In the genomic region with DNA sequence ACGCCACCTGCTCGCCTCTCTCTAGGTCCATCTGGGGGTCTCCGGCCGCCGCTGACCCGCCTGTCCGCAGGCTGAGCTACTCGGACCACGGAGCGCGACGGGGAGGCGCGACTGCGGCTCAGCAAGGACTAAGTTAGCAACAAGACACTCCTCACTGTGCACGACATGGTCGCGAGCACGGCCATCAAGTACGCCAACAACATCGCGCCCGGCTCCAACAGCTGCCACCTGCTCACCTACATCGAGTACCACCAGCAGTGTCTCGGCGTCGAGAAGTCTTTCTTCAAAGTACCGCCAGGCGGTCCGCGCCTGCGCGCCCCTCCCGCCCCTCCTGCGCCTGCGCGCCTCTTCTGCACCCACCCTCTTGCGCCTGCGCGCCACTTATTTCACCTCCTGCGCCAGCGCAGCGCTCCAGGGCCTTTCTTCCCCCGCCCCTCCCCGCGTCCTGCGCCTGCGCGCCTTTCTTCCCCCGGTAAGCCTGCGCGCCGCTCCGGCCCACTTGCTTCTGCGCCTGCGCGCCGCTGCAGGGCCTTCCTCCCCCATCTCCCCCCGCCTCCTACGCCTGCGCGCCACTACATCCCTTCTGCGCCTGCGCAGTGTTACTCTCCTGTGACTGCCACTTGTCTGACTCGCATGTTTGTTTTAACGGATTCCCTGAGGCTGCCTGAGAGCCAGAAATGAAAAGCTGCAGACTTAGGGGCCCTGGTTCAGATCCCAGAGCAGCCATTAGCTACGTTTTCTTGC, we compare ENCODE assay signal across 1 cellular context.
TF ChIP-seq lines count a peak whose summit lies in the region.

No MANE protein-coding gene starts in this region.

TF ChIP-seq in HepG2, 621 proteins besides CTCF, POLR2A, EP300 and RAD21 (continued from another document and continues in another):
- TF ChIP-seq, protein P1, sequence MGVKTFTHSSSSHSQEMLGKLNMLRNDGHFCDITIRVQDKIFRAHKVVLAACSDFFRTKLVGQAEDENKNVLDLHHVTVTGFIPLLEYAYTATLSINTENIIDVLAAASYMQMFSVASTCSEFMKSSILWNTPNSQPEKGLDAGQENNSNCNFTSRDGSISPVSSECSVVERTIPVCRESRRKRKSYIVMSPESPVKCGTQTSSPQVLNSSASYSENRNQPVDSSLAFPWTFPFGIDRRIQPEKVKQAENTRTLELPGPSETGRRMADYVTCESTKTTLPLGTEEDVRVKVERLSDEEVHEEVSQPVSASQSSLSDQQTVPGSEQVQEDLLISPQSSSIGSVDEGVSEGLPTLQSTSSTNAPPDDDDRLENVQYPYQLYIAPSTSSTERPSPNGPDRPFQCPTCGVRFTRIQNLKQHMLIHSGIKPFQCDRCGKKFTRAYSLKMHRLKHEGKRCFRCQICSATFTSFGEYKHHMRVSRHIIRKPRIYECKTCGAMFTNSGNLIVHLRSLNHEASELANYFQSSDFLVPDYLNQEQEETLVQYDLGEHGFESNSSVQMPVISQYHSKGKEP (CRISPR knock-in tag; IDR thresholded peaks at IDR 0.05): no peak
- TF ChIP-seq, protein P2, sequence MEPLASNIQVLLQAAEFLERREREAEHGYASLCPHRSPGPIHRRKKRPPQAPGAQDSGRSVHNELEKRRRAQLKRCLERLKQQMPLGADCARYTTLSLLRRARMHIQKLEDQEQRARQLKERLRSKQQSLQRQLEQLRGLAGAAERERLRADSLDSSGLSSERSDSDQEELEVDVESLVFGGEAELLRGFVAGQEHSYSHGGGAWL (CRISPR knock-in tag; IDR thresholded peaks at IDR 0.05): peak; percentile 68; the same call in 1 of the 2 replicates
- no peak for TF ChIP-seq ZNF615 (CRISPR knock-in tag; IDR thresholded peaks at IDR 0.05; ENCODE audit: borderline replicate concordance)
- TF ChIP-seq, protein P3, sequence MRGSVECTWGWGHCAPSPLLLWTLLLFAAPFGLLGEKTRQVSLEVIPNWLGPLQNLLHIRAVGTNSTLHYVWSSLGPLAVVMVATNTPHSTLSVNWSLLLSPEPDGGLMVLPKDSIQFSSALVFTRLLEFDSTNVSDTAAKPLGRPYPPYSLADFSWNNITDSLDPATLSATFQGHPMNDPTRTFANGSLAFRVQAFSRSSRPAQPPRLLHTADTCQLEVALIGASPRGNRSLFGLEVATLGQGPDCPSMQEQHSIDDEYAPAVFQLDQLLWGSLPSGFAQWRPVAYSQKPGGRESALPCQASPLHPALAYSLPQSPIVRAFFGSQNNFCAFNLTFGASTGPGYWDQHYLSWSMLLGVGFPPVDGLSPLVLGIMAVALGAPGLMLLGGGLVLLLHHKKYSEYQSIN (CRISPR knock-in tag; IDR thresholded peaks at IDR 0.05; ENCODE audit: borderline replicate concordance): no peak
- no peak for TF ChIP-seq ATRX (CRISPR knock-in tag; IDR thresholded peaks at IDR 0.05; ENCODE audit: borderline replicate concordance)
- TF ChIP-seq IKZF1 (IDR thresholded peaks at IDR 0.05): no peak
- no peak for TF ChIP-seq PCBP2 (optimal IDR thresholded peaks at IDR 0.05; ENCODE audit: low read depth, low read length, poor library complexity, severe bottlenecking)
- TF ChIP-seq, protein P4, sequence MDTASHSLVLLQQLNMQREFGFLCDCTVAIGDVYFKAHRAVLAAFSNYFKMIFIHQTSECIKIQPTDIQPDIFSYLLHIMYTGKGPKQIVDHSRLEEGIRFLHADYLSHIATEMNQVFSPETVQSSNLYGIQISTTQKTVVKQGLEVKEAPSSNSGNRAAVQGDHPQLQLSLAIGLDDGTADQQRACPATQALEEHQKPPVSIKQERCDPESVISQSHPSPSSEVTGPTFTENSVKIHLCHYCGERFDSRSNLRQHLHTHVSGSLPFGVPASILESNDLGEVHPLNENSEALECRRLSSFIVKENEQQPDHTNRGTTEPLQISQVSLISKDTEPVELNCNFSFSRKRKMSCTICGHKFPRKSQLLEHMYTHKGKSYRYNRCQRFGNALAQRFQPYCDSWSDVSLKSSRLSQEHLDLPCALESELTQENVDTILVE (CRISPR knock-in tag; IDR thresholded peaks at IDR 0.05): 0 out of 2 replicates have a peak, but pooled peaks have one; percentile 46
- TF ChIP-seq RARG (CRISPR knock-in tag; IDR thresholded peaks at IDR 0.05; ENCODE audit: low read depth): no peak
- TF ChIP-seq, protein P5, sequence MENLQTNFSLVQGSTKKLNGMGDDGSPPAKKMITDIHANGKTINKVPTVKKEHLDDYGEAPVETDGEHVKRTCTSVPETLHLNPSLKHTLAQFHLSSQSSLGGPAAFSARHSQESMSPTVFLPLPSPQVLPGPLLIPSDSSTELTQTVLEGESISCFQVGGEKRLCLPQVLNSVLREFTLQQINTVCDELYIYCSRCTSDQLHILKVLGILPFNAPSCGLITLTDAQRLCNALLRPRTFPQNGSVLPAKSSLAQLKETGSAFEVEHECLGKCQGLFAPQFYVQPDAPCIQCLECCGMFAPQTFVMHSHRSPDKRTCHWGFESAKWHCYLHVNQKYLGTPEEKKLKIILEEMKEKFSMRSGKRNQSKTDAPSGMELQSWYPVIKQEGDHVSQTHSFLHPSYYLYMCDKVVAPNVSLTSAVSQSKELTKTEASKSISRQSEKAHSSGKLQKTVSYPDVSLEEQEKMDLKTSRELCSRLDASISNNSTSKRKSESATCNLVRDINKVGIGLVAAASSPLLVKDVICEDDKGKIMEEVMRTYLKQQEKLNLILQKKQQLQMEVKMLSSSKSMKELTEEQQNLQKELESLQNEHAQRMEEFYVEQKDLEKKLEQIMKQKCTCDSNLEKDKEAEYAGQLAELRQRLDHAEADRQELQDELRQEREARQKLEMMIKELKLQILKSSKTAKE (CRISPR knock-in tag; IDR thresholded peaks at IDR 0.05; ENCODE audit: borderline replicate concordance): 0 out of 2 replicates have a peak, but pooled peaks have one; percentile 35
- TF ChIP-seq, protein P6, sequence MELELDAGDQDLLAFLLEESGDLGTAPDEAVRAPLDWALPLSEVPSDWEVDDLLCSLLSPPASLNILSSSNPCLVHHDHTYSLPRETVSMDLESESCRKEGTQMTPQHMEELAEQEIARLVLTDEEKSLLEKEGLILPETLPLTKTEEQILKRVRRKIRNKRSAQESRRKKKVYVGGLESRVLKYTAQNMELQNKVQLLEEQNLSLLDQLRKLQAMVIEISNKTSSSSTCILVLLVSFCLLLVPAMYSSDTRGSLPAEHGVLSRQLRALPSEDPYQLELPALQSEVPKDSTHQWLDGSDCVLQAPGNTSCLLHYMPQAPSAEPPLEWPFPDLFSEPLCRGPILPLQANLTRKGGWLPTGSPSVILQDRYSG (CRISPR knock-in tag; IDR thresholded peaks at IDR 0.05): 0 out of 2 replicates have a peak, but pooled peaks have one; percentile 33
- TF ChIP-seq JARID2 (CRISPR knock-in tag; IDR thresholded peaks at IDR 0.05; ENCODE audit: insufficient replicate concordance): no peak
- no peak for TF ChIP-seq ATF1 (CRISPR knock-in tag; IDR thresholded peaks at IDR 0.05)
- TF ChIP-seq FOXM1 (CRISPR knock-in tag; IDR thresholded peaks at IDR 0.05): no peak
- TF ChIP-seq SUZ12 (IDR thresholded peaks at IDR 0.05; ENCODE audit: low read depth, low read length): no peak
- TF ChIP-seq NBN (conservative IDR thresholded peaks at IDR 0.05): no peak
- TF ChIP-seq ZNF430 (CRISPR knock-in tag; IDR thresholded peaks at IDR 0.05): no peak
- TF ChIP-seq KLF13 (CRISPR knock-in tag; IDR thresholded peaks at IDR 0.05): no peak
- peak; percentile 57; the same call in 1 of the 2 replicates for TF ChIP-seq ZFX (CRISPR knock-in tag; IDR thresholded peaks at IDR 0.05; ENCODE audit: low read depth)
- 0 out of 2 replicates have a peak, but pooled peaks have one; percentile 14 for TF ChIP-seq NFYC (CRISPR knock-in tag; IDR thresholded peaks at IDR 0.05)
- TF ChIP-seq SP140L (CRISPR knock-in tag; IDR thresholded peaks at IDR 0.05; ENCODE audit: borderline replicate concordance): no peak
- no peak for TF ChIP-seq SRF (IDR thresholded peaks at IDR 0.05; ENCODE audit: low read depth, low read length)
- TF ChIP-seq, protein P7, sequence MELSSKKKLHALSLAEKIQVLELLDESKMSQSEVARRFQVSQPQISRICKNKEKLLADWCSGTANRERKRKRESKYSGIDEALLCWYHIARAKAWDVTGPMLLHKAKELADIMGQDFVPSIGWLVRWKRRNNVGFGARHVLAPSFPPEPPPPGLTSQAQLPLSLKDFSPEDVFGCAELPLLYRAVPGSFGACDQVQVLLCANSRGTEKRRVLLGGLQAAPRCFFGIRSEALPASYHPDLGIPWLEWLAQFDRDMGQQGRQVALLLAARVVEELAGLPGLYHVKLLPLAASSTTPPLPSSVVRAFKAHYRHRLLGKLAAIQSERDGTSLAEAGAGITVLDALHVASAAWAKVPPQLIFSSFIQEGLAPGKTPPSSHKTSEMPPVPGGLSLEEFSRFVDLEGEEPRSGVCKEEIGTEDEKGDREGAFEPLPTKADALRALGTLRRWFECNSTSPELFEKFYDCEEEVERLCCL (CRISPR knock-in tag; IDR thresholded peaks at IDR 0.05; ENCODE audit: borderline replicate concordance): peak; percentile 56; the same call in 1 of the 2 replicates
- TF ChIP-seq, protein P8, sequence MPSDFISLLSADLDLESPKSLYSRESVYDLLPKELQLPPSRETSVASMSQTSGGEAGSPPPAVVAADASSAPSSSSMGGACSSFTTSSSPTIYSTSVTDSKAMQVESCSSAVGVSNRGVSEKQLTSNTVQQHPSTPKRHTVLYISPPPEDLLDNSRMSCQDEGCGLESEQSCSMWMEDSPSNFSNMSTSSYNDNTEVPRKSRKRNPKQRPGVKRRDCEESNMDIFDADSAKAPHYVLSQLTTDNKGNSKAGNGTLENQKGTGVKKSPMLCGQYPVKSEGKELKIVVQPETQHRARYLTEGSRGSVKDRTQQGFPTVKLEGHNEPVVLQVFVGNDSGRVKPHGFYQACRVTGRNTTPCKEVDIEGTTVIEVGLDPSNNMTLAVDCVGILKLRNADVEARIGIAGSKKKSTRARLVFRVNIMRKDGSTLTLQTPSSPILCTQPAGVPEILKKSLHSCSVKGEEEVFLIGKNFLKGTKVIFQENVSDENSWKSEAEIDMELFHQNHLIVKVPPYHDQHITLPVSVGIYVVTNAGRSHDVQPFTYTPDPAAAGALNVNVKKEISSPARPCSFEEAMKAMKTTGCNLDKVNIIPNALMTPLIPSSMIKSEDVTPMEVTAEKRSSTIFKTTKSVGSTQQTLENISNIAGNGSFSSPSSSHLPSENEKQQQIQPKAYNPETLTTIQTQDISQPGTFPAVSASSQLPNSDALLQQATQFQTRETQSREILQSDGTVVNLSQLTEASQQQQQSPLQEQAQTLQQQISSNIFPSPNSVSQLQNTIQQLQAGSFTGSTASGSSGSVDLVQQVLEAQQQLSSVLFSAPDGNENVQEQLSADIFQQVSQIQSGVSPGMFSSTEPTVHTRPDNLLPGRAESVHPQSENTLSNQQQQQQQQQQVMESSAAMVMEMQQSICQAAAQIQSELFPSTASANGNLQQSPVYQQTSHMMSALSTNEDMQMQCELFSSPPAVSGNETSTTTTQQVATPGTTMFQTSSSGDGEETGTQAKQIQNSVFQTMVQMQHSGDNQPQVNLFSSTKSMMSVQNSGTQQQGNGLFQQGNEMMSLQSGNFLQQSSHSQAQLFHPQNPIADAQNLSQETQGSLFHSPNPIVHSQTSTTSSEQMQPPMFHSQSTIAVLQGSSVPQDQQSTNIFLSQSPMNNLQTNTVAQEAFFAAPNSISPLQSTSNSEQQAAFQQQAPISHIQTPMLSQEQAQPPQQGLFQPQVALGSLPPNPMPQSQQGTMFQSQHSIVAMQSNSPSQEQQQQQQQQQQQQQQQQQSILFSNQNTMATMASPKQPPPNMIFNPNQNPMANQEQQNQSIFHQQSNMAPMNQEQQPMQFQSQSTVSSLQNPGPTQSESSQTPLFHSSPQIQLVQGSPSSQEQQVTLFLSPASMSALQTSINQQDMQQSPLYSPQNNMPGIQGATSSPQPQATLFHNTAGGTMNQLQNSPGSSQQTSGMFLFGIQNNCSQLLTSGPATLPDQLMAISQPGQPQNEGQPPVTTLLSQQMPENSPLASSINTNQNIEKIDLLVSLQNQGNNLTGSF (CRISPR knock-in tag; IDR thresholded peaks at IDR 0.05): peak; percentile 85; the same call in 1 of the 2 replicates
- TF ChIP-seq DR1 (CRISPR knock-in tag; IDR thresholded peaks at IDR 0.05): 0 out of 2 replicates have a peak, but pooled peaks have one; percentile 23
- peak; percentile 46; the same call in 1 of the 2 replicates for TF ChIP-seq ZNF780A (CRISPR knock-in tag; IDR thresholded peaks at IDR 0.05)
- TF ChIP-seq, protein P9, sequence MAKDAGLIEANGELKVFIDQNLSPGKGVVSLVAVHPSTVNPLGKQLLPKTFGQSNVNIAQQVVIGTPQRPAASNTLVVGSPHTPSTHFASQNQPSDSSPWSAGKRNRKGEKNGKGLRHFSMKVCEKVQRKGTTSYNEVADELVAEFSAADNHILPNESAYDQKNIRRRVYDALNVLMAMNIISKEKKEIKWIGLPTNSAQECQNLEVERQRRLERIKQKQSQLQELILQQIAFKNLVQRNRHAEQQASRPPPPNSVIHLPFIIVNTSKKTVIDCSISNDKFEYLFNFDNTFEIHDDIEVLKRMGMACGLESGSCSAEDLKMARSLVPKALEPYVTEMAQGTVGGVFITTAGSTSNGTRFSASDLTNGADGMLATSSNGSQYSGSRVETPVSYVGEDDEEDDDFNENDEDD (CRISPR knock-in tag; IDR thresholded peaks at IDR 0.05; ENCODE audit: borderline replicate concordance): peak; percentile 98
- no peak for TF ChIP-seq ZKSCAN1 (IDR thresholded peaks at IDR 0.05; ENCODE audit: low read length)
- TF ChIP-seq, protein P10, sequence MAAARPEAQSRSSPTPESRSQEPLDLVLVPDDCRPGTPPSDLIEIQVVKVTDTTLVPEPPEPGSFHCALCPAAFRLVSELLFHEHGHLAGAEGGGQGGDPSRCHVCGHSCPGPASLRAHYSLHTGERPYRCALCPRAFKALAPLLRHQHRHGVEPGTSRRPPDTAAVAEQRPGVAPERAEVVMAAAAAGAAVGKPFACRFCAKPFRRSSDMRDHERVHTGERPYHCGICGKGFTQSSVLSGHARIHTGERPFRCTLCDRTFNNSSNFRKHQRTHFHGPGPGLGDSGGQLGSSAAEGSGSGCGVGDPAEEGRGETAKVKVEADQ (CRISPR knock-in tag; IDR thresholded peaks at IDR 0.05; ENCODE audit: borderline replicate concordance): peak; percentile 87; the same call in 1 of the 2 replicates
- TF ChIP-seq ZNF891 (CRISPR knock-in tag; IDR thresholded peaks at IDR 0.05): no peak
- peak; percentile 69; the same call in 1 of the 2 replicates for TF ChIP-seq IRX3 (CRISPR knock-in tag; IDR thresholded peaks at IDR 0.05; ENCODE audit: borderline replicate concordance, low read depth)
- no peak for TF ChIP-seq ZNF20 (CRISPR knock-in tag; IDR thresholded peaks at IDR 0.05)
- no peak for TF ChIP-seq PTBP1 (IDR thresholded peaks at IDR 0.05; ENCODE audit: low read depth, low read length, poor library complexity, severe bottlenecking)
- no peak for TF ChIP-seq ZNF570 (CRISPR knock-in tag; IDR thresholded peaks at IDR 0.05; ENCODE audit: borderline replicate concordance)
- TF ChIP-seq FOXA1 (IDR thresholded peaks at IDR 0.05): no peak
- TF ChIP-seq FOXA1 (CRISPR knock-in tag; IDR thresholded peaks at IDR 0.05): peak; percentile 85
- TF ChIP-seq, protein P11, sequence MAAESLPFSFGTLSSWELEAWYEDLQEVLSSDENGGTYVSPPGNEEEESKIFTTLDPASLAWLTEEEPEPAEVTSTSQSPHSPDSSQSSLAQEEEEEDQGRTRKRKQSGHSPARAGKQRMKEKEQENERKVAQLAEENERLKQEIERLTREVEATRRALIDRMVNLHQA (CRISPR knock-in tag; IDR thresholded peaks at IDR 0.05): no peak
- no peak for TF ChIP-seq PRMT3 (CRISPR knock-in tag; IDR thresholded peaks at IDR 0.05; ENCODE audit: borderline replicate concordance, low read depth)
- TF ChIP-seq BHLHE40 (IDR thresholded peaks at IDR 0.05; ENCODE audit: low read length): no peak
- TF ChIP-seq ZNF792 (CRISPR knock-in tag; IDR thresholded peaks at IDR 0.05): peak; percentile 77; the same call in 1 of the 2 replicates
- TF ChIP-seq ZNF367 (CRISPR knock-in tag; IDR thresholded peaks at IDR 0.05; ENCODE audit: borderline replicate concordance): no peak
- TF ChIP-seq SMYD3 (CRISPR knock-in tag; IDR thresholded peaks at IDR 0.05): no peak
